Comparison of ENCODE assay signal across 37 cellular contexts in the genomic region with DNA sequence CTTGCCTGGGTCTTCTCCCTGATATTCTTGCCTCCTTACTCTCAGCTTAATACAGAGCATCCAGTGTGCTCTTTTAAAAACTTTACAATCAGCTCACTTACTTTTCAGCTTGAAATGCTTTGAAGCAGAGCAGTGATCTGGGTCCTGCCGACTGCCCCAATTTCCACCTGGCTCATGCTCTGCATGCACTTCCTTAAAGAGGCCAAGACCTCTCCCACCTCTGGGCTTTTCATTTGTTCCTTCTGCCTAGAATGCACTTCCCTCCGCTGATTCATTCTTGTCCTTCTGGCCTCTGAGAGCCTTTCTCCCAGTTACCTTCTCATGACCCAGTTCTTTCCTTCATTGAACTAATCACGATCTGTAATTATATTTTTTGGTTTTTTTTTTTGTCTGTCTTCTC. TPM values are rescaled to one million over a fixed set of nuclear protein-coding genes. Genes with fewer than 3 reads are reported as not detected.
DNase-seq lines count a peak whose midpoint lies in the region; ATAC-seq lines count a peak whose summit lies in the region.
"Had no signal": no experiment of that assay in that cellular context is flagged by ENCODE, and none has a peak within 500 bp of the region (broad histone marks: within the 10 kb centered on the region; RNA-seq: fewer than 3 reads in every experiment).

No MANE protein-coding gene starts in this region.

- intact Hi-C loops in dendritic cell treated with granulocyte-macrophage colony-stimulating factor and Interleukin-4, amounts not matched to agents 40 ng/mL and 50 ng/mL, for 4 days (cut with micrococcal nuclease): loop anchor here (10.0 kb wide), 1 partner anchor 78 kb away; a partner anchor contains a TSS

- ATAC-seq in activated naive CD4-positive, alpha-beta T cell treated with anti-CD3 and anti-CD28 coated beads, Interleukin-2, amount 50 U/mL, for 72 hours: no peak
- no peak for ATAC-seq in stimulated activated effector memory CD8-positive, alpha-beta T cell treated with anti-CD3 and anti-CD28 coated beads, Interleukin-12 subunit alpha, Interleukin-12 subunit beta, amount 100 ng/mL, for 72 hours
- ATAC-seq in activated CD8-positive, alpha-beta memory T cell treated with anti-CD3 and anti-CD28 coated beads, Interleukin-2, amount 10 ng/mL, durations not matched to agents 7 days and 5 days: no peak
- ATAC-seq: activated T-cell treated with anti-CD3 and anti-CD28 coated beads, Interleukin-2, amount 50 U/mL, for 4 hours; left lung; right lobe of liver; SK-N-SH treated with all-trans-retinoic acid at 6 μM for 48 hours had no signal

- H3K9me3 Mint-ChIP-seq in activated naive CD4-positive, alpha-beta T cell treated with anti-CD3 and anti-CD28 coated beads, Interleukin-2, amount 50 U/mL, for 72 hours: no peaks in the 10 kb centered on the region
- no peaks in the 10 kb centered on the region for H3K9me3 Mint-ChIP-seq in CD8-positive, alpha-beta memory T cell
- no peaks in the 10 kb centered on the region for H3K9me3 Mint-ChIP-seq in dendritic cell treated with granulocyte-macrophage colony-stimulating factor and Interleukin-4, amounts not matched to agents 40 ng/mL and 50 ng/mL, for 4 days
- H3K9me3 Mint-ChIP-seq in stimulated activated effector memory CD8-positive, alpha-beta T cell treated with anti-CD3 and anti-CD28 coated beads, Interleukin-12 subunit alpha, Interleukin-12 subunit beta, amount 100 ng/mL, for 72 hours: no peaks in the 10 kb centered on the region
- no peaks in the 10 kb centered on the region for H3K9me3 Mint-ChIP-seq in activated CD8-positive, alpha-beta memory T cell treated with anti-CD3 and anti-CD28 coated beads, Interleukin-2, amount 10 ng/mL, durations not matched to agents 7 days and 5 days (ENCODE audit: low read depth)
- H3K9me3 Mint-ChIP-seq: activated T-cell treated with anti-CD3 and anti-CD28 coated beads, Interleukin-2, amount 50 U/mL, for 4 hours had no signal

- H3K4me3 ChIP-seq in CD8-positive, alpha-beta memory T cell (ENCODE audit: low read length): no peak overlapping the region
- H3K4me3 ChIP-seq: left lung, prostate gland, right lobe of liver, spleen, transverse colon had no signal

- peak overlapping the region; percentile 10 to 17 for H3K27ac Mint-ChIP-seq in activated naive CD4-positive, alpha-beta T cell treated with anti-CD3 and anti-CD28 coated beads, Interleukin-2, amount 50 U/mL, for 72 hours
- peak overlapping the region in 7 of 8 donors; percentile 23 to 98 (median 75) for H3K27ac Mint-ChIP-seq in CD8-positive, alpha-beta memory T cell
- peak overlapping the region; percentile 24 for H3K27ac Mint-ChIP-seq in dendritic cell treated with granulocyte-macrophage colony-stimulating factor and Interleukin-4, amounts not matched to agents 40 ng/mL and 50 ng/mL, for 4 days
- H3K27ac Mint-ChIP-seq in stimulated activated effector memory CD8-positive, alpha-beta T cell treated with anti-CD3 and anti-CD28 coated beads, Interleukin-12 subunit alpha, Interleukin-12 subunit beta, amount 100 ng/mL, for 72 hours: peak overlapping the region; percentile 0
- no peak overlapping the region for H3K27ac Mint-ChIP-seq in activated CD8-positive, alpha-beta memory T cell treated with anti-CD3 and anti-CD28 coated beads, Interleukin-2, amount 10 ng/mL, durations not matched to agents 7 days and 5 days

- H3K4me1 ChIP-seq in CD8-positive, alpha-beta memory T cell (ENCODE audit: insufficient read depth, low read length): peaks cover 25% of the 10 kb centered on the region

- H3K27ac ChIP-seq in CD8-positive, alpha-beta memory T cell (ENCODE audit: low read depth, low read length): no peak overlapping the region
- H3K27ac ChIP-seq: KMS-11, prostate gland, right lobe of liver, transverse colon had no signal

- CTCF ChIA-PET in CD8-positive, alpha-beta memory T cell (lab: Charles Lee): interaction anchor here (1.3 kb wide), 1 partner anchor 15 kb away, joined by 4 read pairs; no protein-coding TSS in a partner anchor
- CTCF ChIA-PET in activated CD8-positive, alpha-beta memory T cell treated with anti-CD3 and anti-CD28 coated beads, Interleukin-2, amount 10 ng/mL, durations not matched to agents 7 days and 5 days (lab: Charles Lee): interaction anchor here (0.7 to 2.0 kb wide), 2 partner anchors 102 to 144 kb away, joined by 3 to 10 read pairs; no protein-coding TSS in a partner anchor

- no peaks in the 10 kb centered on the region for H3K27me3 ChIP-seq in CD8-positive, alpha-beta memory T cell (ENCODE audit: insufficient read depth, low read length, poor library complexity, severe bottlenecking)
- H3K27me3 ChIP-seq: left lung, right lobe of liver, spleen, transverse colon had no signal

- peaks cover 31 to 33% (median 33%) of the 10 kb centered on the region in 3 donors for H3K4me1 Mint-ChIP-seq in CD8-positive, alpha-beta memory T cell
- H3K4me1 Mint-ChIP-seq in dendritic cell treated with granulocyte-macrophage colony-stimulating factor and Interleukin-4, amounts not matched to agents 40 ng/mL and 50 ng/mL, for 4 days (ENCODE audit: low read depth): peaks cover 30% of the 10 kb centered on the region
- H3K4me1 Mint-ChIP-seq in stimulated activated effector memory CD8-positive, alpha-beta T cell treated with anti-CD3 and anti-CD28 coated beads, Interleukin-12 subunit alpha, Interleukin-12 subunit beta, amount 100 ng/mL, for 72 hours: peaks cover 25% of the 10 kb centered on the region
- peaks cover 27% of the 10 kb centered on the region for H3K4me1 Mint-ChIP-seq in activated CD8-positive, alpha-beta memory T cell treated with anti-CD3 and anti-CD28 coated beads, Interleukin-2, amount 10 ng/mL, durations not matched to agents 7 days and 5 days

- peaks cover 5% of the 10 kb centered on the region for H3K36me3 ChIP-seq in CD8-positive, alpha-beta memory T cell (ENCODE audit: insufficient read depth, low read length)
- H3K36me3 ChIP-seq: prostate gland, right lobe of liver had no signal

- H3K27me3 Mint-ChIP-seq in CD8-positive, alpha-beta memory T cell: peaks cover 0 to 2% of the 10 kb centered on the region in 2 donors
- no peaks in the 10 kb centered on the region for H3K27me3 Mint-ChIP-seq in dendritic cell treated with granulocyte-macrophage colony-stimulating factor and Interleukin-4, amounts not matched to agents 40 ng/mL and 50 ng/mL, for 4 days
- H3K27me3 Mint-ChIP-seq in activated CD8-positive, alpha-beta memory T cell treated with anti-CD3 and anti-CD28 coated beads, Interleukin-2, amount 10 ng/mL, durations not matched to agents 7 days and 5 days: no peaks in the 10 kb centered on the region

- no peaks in the 10 kb centered on the region for H3K9me3 ChIP-seq in CD8-positive, alpha-beta memory T cell (ENCODE audit: low read length)
- H3K9me3 ChIP-seq: left lung, prostate gland, right lobe of liver, spleen, transverse colon had no signal

- peaks cover 5 to 7% of the 10 kb centered on the region in 2 donors for H3K36me3 Mint-ChIP-seq in activated naive CD4-positive, alpha-beta T cell treated with anti-CD3 and anti-CD28 coated beads, Interleukin-2, amount 50 U/mL, for 72 hours
- peaks cover 0 to 65% (median 12%) of the 10 kb centered on the region in 3 donors for H3K36me3 Mint-ChIP-seq in CD8-positive, alpha-beta memory T cell
- peaks cover 69% of the 10 kb centered on the region for H3K36me3 Mint-ChIP-seq in dendritic cell treated with granulocyte-macrophage colony-stimulating factor and Interleukin-4, amounts not matched to agents 40 ng/mL and 50 ng/mL, for 4 days (ENCODE audit: low read depth)
- H3K36me3 Mint-ChIP-seq in stimulated activated effector memory CD8-positive, alpha-beta T cell treated with anti-CD3 and anti-CD28 coated beads, Interleukin-12 subunit alpha, Interleukin-12 subunit beta, amount 100 ng/mL, for 72 hours: peaks cover 63% of the 10 kb centered on the region
- peaks cover 23% of the 10 kb centered on the region for H3K36me3 Mint-ChIP-seq in activated CD8-positive, alpha-beta memory T cell treated with anti-CD3 and anti-CD28 coated beads, Interleukin-2, amount 10 ng/mL, durations not matched to agents 7 days and 5 days

- POLR2A ChIA-PET in CD8-positive, alpha-beta memory T cell (lab: Charles Lee): no interaction called here

- DNase-seq in activated naive CD4-positive, alpha-beta T cell treated with anti-CD3 and anti-CD28 coated beads, Interleukin-2, amount 50 U/mL, for 72 hours (ENCODE audit: low spot score in 2 of 2): no peak
- DNase-seq in activated naive CD4-positive, alpha-beta T cell treated with anti-CD3 and anti-CD28 coated beads, Interleukin-2, amount 50 U/mL, for 16 hours: no peak
- DNase-seq in CD8-positive, alpha-beta memory T cell: no peak
- no peak for DNase-seq in stimulated activated effector memory CD8-positive, alpha-beta T cell treated with anti-CD3 and anti-CD28 coated beads, Interleukin-12 subunit alpha, Interleukin-12 subunit beta, amount 100 ng/mL, for 72 hours (ENCODE audit: low spot score in 2 of 2)
- DNase-seq in activated CD8-positive, alpha-beta memory T cell treated with anti-CD3 and anti-CD28 coated beads, Interleukin-2, amount 10 ng/mL, durations not matched to agents 7 days and 5 days: no peak
- no peak for DNase-seq in KG1 (lab: John Stamatoyannopoulos, UW)
- no peak for DNase-seq in NCI-H128 (lab: John Stamatoyannopoulos, UW; ENCODE audit: unreplicated experiment)
- DNase-seq: ACHN; activated CD4-positive, alpha-beta T cell treated with anti-CD3 and anti-CD28 coated beads for 4 hours; activated naive CD4-positive, alpha-beta T cell; activated T-cell treated with anti-CD3 and anti-CD28 coated beads, Interleukin-2, amount 50 U/mL, for 4 hours; amygdala; DMS79 treated with DMSO at 0.1 percent for 48 hours; GDM1; HCEC 1CT; left lung; MM.1S; NCI-H1436; NCI-H2081 treated with DMSO at 0.1 percent for 48 hours; NCI-H2227 treated with DMSO at 0.1 percent for 48 hours; NCI-H526; occipital lobe; right lobe of liver; Right ventricle myocardium superior; spleen; stimulated activated CD4-positive, alpha-beta T cell treated with anti-CD3 and anti-CD28 coated beads, Interleukin-2, amount 100 ng/mL, for 24 hours; stimulated activated CD8-positive, alpha-beta memory T cell treated with anti-CD3 and anti-CD28 coated beads, Interleukin-4, amount 100 ng/mL, for 48 hours; transverse colon had no signal

- peak overlapping the region in 1 of 7 donors; percentile 27 for H3K4me3 Mint-ChIP-seq in CD8-positive, alpha-beta memory T cell
- H3K4me3 Mint-ChIP-seq in dendritic cell treated with granulocyte-macrophage colony-stimulating factor and Interleukin-4, amounts not matched to agents 40 ng/mL and 50 ng/mL, for 4 days: no peak overlapping the region
- no peak overlapping the region for H3K4me3 Mint-ChIP-seq in stimulated activated effector memory CD8-positive, alpha-beta T cell treated with anti-CD3 and anti-CD28 coated beads, Interleukin-12 subunit alpha, Interleukin-12 subunit beta, amount 100 ng/mL, for 72 hours
- H3K4me3 Mint-ChIP-seq in activated CD8-positive, alpha-beta memory T cell treated with anti-CD3 and anti-CD28 coated beads, Interleukin-2, amount 10 ng/mL, durations not matched to agents 7 days and 5 days: no peak overlapping the region
- H3K4me3 Mint-ChIP-seq: activated T-cell treated with anti-CD3 and anti-CD28 coated beads, Interleukin-2, amount 50 U/mL, for 4 hours had no signal

RNA-seq across cellular contexts. Expression of a gene that starts 1.9 kb away (rescaled TPM):
- total RNA-seq in activated naive CD4-positive, alpha-beta T cell treated with anti-CD3 and anti-CD28 coated beads, Interleukin-2, amount 50 U/mL, for 72 hours: 10 to 100 TPM; 61.7 to 62.7 TPM
- total RNA-seq in CD8-positive, alpha-beta memory T cell: 10 to 100 TPM; 61.8 to 63.2 TPM
- polyA plus RNA-seq in CD8-positive, alpha-beta memory T cell: 204 TPM
- total RNA-seq in activated CD8-positive, alpha-beta memory T cell treated with anti-CD3 and anti-CD28 coated beads, Interleukin-2, amount 10 ng/mL, durations not matched to agents 7 days and 5 days: 10 to 100 TPM; 60.5 to 78.4 TPM

RNA-seq across cellular contexts. Expression of a gene that starts 37.5 kb away (rescaled TPM):
- not detected for total RNA-seq in activated naive CD4-positive, alpha-beta T cell treated with anti-CD3 and anti-CD28 coated beads, Interleukin-2, amount 50 U/mL, for 72 hours
- total RNA-seq in CD8-positive, alpha-beta memory T cell: not detected
- polyA plus RNA-seq in CD8-positive, alpha-beta memory T cell: not detected
- total RNA-seq in activated CD8-positive, alpha-beta memory T cell treated with anti-CD3 and anti-CD28 coated beads, Interleukin-2, amount 10 ng/mL, durations not matched to agents 7 days and 5 days: not detected
- total RNA-seq: activated CD8-positive, alpha-beta memory T cell treated with anti-CD3 and anti-CD28 coated beads for 36 hours; activated T-cell treated with anti-CD3 and anti-CD28 coated beads, Interleukin-2, amount 50 U/mL, for 4 hours; glomerular endothelial cell; left lung; myocyte; T-helper 2 cell treated with Interferon-gamma antibody and Interleukin-4, amounts not matched to agents 100 ng/mL and 5 ng/mL, for 36 hours; transverse colon had no signal
- polyA plus RNA-seq: BJ had no signal

RNA-seq across cellular contexts. Expression of a gene that starts 49.9 kb away (rescaled TPM):
- 10 to 100 TPM; 10.4 to 16.0 TPM for total RNA-seq in activated naive CD4-positive, alpha-beta T cell treated with anti-CD3 and anti-CD28 coated beads, Interleukin-2, amount 50 U/mL, for 72 hours
- total RNA-seq in CD8-positive, alpha-beta memory T cell: 10 to 100 TPM; 13.2 to 18.1 TPM
- polyA plus RNA-seq in CD8-positive, alpha-beta memory T cell: 11.2 TPM
- 10 to 100 TPM; 21.2 to 34.7 TPM for total RNA-seq in activated CD8-positive, alpha-beta memory T cell treated with anti-CD3 and anti-CD28 coated beads, Interleukin-2, amount 10 ng/mL, durations not matched to agents 7 days and 5 days
